14 cellular contexts compared by ENCODE assay signal in genomic region chr5:65047948-65048690, GRCh38.
DNase-seq lines count a peak whose midpoint lies in the region; ATAC-seq and TF ChIP-seq lines count a peak whose summit lies in the region.
"Had no signal": no experiment of that assay in that cellular context is flagged by ENCODE, and none has a peak within 500 bp of the region (broad histone marks: within the 10 kb centered on the region; RNA-seq: fewer than 3 reads in every experiment).

No MANE protein-coding gene starts in this region.

- 67 to 76% (median 73%) methylated on average over 2 of the region's 2 CpGs for WGBS in ovary, 3 donors

- H3K27ac Mint-ChIP-seq in activated B cell treated with CpG ODN at 0.5 μM for 24 hours: no peak overlapping the region
- no peak overlapping the region for H3K27ac Mint-ChIP-seq in T-helper 2 cell treated with Interferon-gamma antibody and Interleukin-4, amounts not matched to agents 5 μg/mL and 100 μg/mL, for 36 hours
- H3K27ac Mint-ChIP-seq: CD8-positive, alpha-beta memory T cell; dendritic cell treated with granulocyte-macrophage colony-stimulating factor and Interleukin-4, amounts not matched to agents 40 ng/mL and 50 ng/mL, for 4 days had no signal

- H3K36me3 Mint-ChIP-seq in activated B cell treated with CpG ODN at 0.5 μM for 24 hours (ENCODE audit: low read depth): no peaks in the 10 kb centered on the region
- H3K36me3 Mint-ChIP-seq in T-helper 2 cell treated with Interferon-gamma antibody and Interleukin-4, amounts not matched to agents 5 μg/mL and 100 μg/mL, for 36 hours (ENCODE audit: low read depth): no peaks in the 10 kb centered on the region
- H3K36me3 Mint-ChIP-seq: CD8-positive, alpha-beta memory T cell had no signal

- H3K9me3 ChIP-seq in ovary: no peaks in the 10 kb centered on the region
- H3K9me3 ChIP-seq: HAP-1, sigmoid colon, vagina had no signal

- H3K36me3 ChIP-seq in ovary: no peaks in the 10 kb centered on the region
- H3K36me3 ChIP-seq: HAP-1, sigmoid colon, vagina had no signal

- intact Hi-C loops in activated B cell treated with CpG ODN at 0.5 μM for 24 hours (cut with micrococcal nuclease): no loop called here
- intact Hi-C loops in ovary (cut with DNase I): no loop called here

- no peaks in the 10 kb centered on the region for H3K4me1 ChIP-seq in ovary (ENCODE audit: insufficient read depth)
- H3K4me1 ChIP-seq: HAP-1, vagina had no signal

- POLR2A ChIA-PET in activated B cell treated with CpG ODN at 0.5 μM for 24 hours (lab: Charles Lee): interaction anchor here (1.2 to 2.6 kb wide), 4 partner anchors 13 to 20 kb away, joined by 3 to 8 read pairs (median 6); no protein-coding TSS in a partner anchor

- H3K4me3 ChIP-seq in ovary: no peak overlapping the region
- H3K4me3 ChIP-seq: HAP-1, sigmoid colon, vagina had no signal

- ATAC-seq in GM18858 (IDR thresholded peaks at IDR 0.05; ENCODE audit: unreplicated experiment) (peak; percentile 41), GM21381 (IDR thresholded peaks at IDR 0.05; ENCODE audit: unreplicated experiment) (peak; percentile 34), HG03039 (IDR thresholded peaks at IDR 0.05; ENCODE audit: unreplicated experiment) (peak; percentile 43), activated B cell treated with CpG ODN at 0.5 μM for 24 hours (ENCODE audit: low read depth) (peak; percentile 52)

- H3K9me3 Mint-ChIP-seq in activated B cell treated with CpG ODN at 0.5 μM for 24 hours: no peaks in the 10 kb centered on the region
- H3K9me3 Mint-ChIP-seq in T-helper 2 cell treated with Interferon-gamma antibody and Interleukin-4, amounts not matched to agents 5 μg/mL and 100 μg/mL, for 36 hours: no peaks in the 10 kb centered on the region
- H3K9me3 Mint-ChIP-seq: CD8-positive, alpha-beta memory T cell had no signal

- CTCF ChIA-PET in activated B cell treated with CpG ODN at 0.5 μM for 24 hours (lab: Charles Lee): no interaction called here

- TF ChIP-seq CTCF in activated B cell treated with CpG ODN at 0.5 μM for 24 hours (IDR thresholded peaks at IDR 0.05): no peak
- TF ChIP-seq CTCF in ovary (IDR thresholded peaks at IDR 0.05): no peak

- H3K4me1 Mint-ChIP-seq in activated B cell treated with CpG ODN at 0.5 μM for 24 hours: peaks cover 15% of the 10 kb centered on the region
- H3K4me1 Mint-ChIP-seq in T-helper 2 cell treated with Interferon-gamma antibody and Interleukin-4, amounts not matched to agents 5 μg/mL and 100 μg/mL, for 36 hours (ENCODE audit: low read depth): peaks cover 7% of the 10 kb centered on the region
- H3K4me1 Mint-ChIP-seq: CD8-positive, alpha-beta memory T cell had no signal

- no peak overlapping the region for H3K4me3 Mint-ChIP-seq in activated B cell treated with CpG ODN at 0.5 μM for 24 hours
- no peak overlapping the region for H3K4me3 Mint-ChIP-seq in T-helper 2 cell treated with Interferon-gamma antibody and Interleukin-4, amounts not matched to agents 5 μg/mL and 100 μg/mL, for 36 hours
- H3K4me3 Mint-ChIP-seq: CD8-positive, alpha-beta memory T cell; dendritic cell treated with granulocyte-macrophage colony-stimulating factor and Interleukin-4, amounts not matched to agents 40 ng/mL and 50 ng/mL, for 4 days had no signal

- no peak overlapping the region for H3K27ac ChIP-seq in ovary
- H3K27ac ChIP-seq: sigmoid colon, vagina had no signal

- H3K27me3 ChIP-seq in ovary: no peaks in the 10 kb centered on the region
- H3K27me3 ChIP-seq: sigmoid colon, vagina had no signal

- no peaks in the 10 kb centered on the region for H3K27me3 Mint-ChIP-seq in activated B cell treated with CpG ODN at 0.5 μM for 24 hours
- no peaks in the 10 kb centered on the region for H3K27me3 Mint-ChIP-seq in T-helper 2 cell treated with Interferon-gamma antibody and Interleukin-4, amounts not matched to agents 5 μg/mL and 100 μg/mL, for 36 hours (ENCODE audit: low read depth)
- H3K27me3 Mint-ChIP-seq: CD8-positive, alpha-beta memory T cell had no signal

- TF ChIP-seq POLR2A in ovary (IDR thresholded peaks at IDR 0.05): no peak

- no peak for TF ChIP-seq EP300 in ovary (IDR thresholded peaks at IDR 0.05)

- no peak for DNase-seq in activated B cell treated with CpG ODN at 0.5 μM for 24 hours
- no peak for DNase-seq in T-helper 2 cell treated with Interferon-gamma antibody and Interleukin-4, amounts not matched to agents 5 μg/mL and 100 μg/mL, for 36 hours (ENCODE audit: low spot score)
- DNase-seq in A172 (ENCODE audit: low spot score): no peak
- no peak for DNase-seq in ovary
- no peak for DNase-seq in NCI-H146 (lab: John Stamatoyannopoulos, UW)
- DNase-seq: CD8-positive, alpha-beta memory T cell; NCI-H1694; sigmoid colon had no signal
